23 cellular contexts compared by ENCODE assay signal in the genomic region with DNA sequence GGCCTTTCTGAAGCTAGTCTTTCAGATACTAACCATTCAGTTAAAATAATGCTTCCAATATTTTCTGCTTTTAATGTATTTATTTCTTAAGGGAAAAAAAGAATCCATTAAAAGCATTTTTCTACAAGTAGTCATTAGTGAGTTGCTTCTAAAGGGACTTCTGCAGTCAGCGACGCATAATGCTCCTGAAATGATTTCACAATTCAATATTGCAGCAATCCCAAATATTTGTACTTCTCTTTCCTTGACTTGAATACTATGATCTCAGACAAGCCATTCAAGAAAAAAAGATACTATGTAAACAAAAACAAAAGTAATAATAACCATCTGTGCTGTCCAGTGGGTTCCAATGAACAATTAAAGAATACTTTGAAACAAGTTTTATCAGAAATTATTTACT.
A peak's percentile ranks its signal among the peaks of the same experiment; 100 is the strongest.
DNase-seq lines count a peak whose midpoint lies in the region; ATAC-seq and TF ChIP-seq lines count a peak whose summit lies in the region.
"Had no signal": no experiment of that assay in that cellular context is flagged by ENCODE, and none has a peak within 500 bp of the region (broad histone marks: within the 10 kb centered on the region; RNA-seq: fewer than 3 reads in every experiment).

No MANE protein-coding gene starts in this region.

- ATAC-seq in activated CD4-positive, CD25-positive, alpha-beta regulatory T cell treated with anti-CD3 and anti-CD28 coated beads, Interleukin-2, amount 50 U/mL, for 24 hours = no peak
- ATAC-seq: GM12878; heart right ventricle; Panc1; stimulated activated effector memory CD8-positive, alpha-beta T cell treated with anti-CD3 and anti-CD28 coated beads, Interleukin-12 subunit alpha, Interleukin-12 subunit beta, amount 100 ng/mL, for 72 hours had no signal

- no peak for TF ChIP-seq CTCF in fibroblast of mammary gland (conservative IDR thresholded peaks at IDR 0.05; ENCODE audit: control insufficient read depth, insufficient read depth, low read depth, low read length)

- DNase-seq in CD1c-positive myeloid dendritic cell (ENCODE audit: extremely low spot score) (peak; percentile 22), NCI-H226 (peak; percentile 12), fibroblast of mammary gland (ENCODE audit: low read depth) (peak; percentile 80), skeletal muscle cell (ENCODE audit: low read depth) (peak; percentile 15), GDM1 (lab: John Stamatoyannopoulos, UW) (no peak)
- DNase-seq in stimulated activated naive CD4-positive, alpha-beta T cell (lab: John Stamatoyannopoulos, UW) = no peak
- no peak for DNase-seq in activated naive CD4-positive, alpha-beta T cell treated with anti-CD3 and anti-CD28 coated beads, Interleukin-2, amount 50 U/mL, for 16 hours
- DNase-seq: activated CD4-positive, CD25-positive, alpha-beta regulatory T cell treated with anti-CD3 and anti-CD28 coated beads, Interleukin-2, amount 50 U/mL, for 72 hours; activated CD8-positive, alpha-beta memory T cell treated with anti-CD3 and anti-CD28 coated beads for 24 hours; activated naive CD8-positive, alpha-beta T cell treated with anti-CD3 and anti-CD28 coated beads, Interleukin-2, amount 10 ng/mL, durations not matched to agents 7 days and 5 days; heart right ventricle; immature natural killer cell; lower lobe of right lung; NCI-H1694; NCI-H2227 treated with DMSO at 0.1 percent for 48 hours; nucleus accumbens; T-helper 9 cell had no signal

- H3K4me3 ChIP-seq in fibroblast of mammary gland (ENCODE audit: control insufficient read depth, low read depth, low read length) (no peak overlapping the region), skeletal muscle cell (ENCODE audit: low read depth, low read length) (no peak overlapping the region)
- H3K4me3 ChIP-seq: cardiac muscle cell, GM12878, heart right ventricle, lower lobe of right lung, thoracic aorta had no signal

Comparison
In these comparisons a context has a peak if more than half of its experiments do, and no peak if none do; other contexts are left out.
1. DNase-seq: peak in CD1c-positive myeloid dendritic cell (single experiment), NCI-H226 (single experiment), fibroblast of mammary gland (single experiment) and skeletal muscle cell (single experiment); none in stimulated activated naive CD4-positive, alpha-beta T cell (0 of 6), activated naive CD4-positive, alpha-beta T cell treated with anti-CD3 and anti-CD28 coated beads, Interleukin-2, amount 50 U/mL, for 16 hours (single experiment) and GDM1 (single experiment).